In the genomic region with DNA sequence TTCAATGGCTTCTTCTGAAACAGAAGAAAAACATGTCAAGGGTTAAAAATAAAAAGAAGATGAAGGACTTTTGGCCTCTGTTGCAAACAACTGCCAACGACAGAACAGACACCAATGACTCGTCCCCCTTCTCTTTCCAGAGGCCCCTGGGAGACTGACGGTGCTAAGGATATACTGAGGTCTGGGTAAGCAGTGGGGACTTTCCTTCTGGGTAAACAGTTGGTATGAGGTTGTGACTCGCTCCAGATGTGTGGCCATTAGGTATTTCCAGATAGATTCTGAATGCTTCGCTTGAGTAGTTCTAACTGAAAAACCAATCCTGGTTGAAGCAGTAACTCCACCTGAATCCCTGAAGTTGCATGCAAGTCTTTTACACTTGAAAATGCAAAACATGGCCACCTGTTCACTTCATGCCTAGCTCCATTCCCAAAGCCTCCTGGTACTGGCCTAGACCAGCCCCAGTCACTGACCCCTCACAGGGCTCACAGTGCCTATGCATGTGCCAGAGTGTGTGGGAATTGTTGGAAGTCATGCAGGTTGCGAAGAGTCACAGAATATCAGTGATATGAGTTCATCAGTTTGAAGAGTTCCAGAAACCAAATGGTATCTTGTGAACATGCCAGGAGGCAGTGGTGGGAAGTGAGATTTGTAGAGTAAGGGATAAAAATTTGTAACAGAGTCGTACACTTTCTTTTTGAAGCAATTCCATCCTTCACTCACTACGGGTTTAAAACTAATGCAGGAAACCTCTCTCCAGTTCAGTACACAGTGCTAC, we compare ENCODE assay signal across 23 cellular contexts.
DNase-seq lines count a peak whose midpoint lies in the region; ATAC-seq and TF ChIP-seq lines count a peak whose summit lies in the region.
"Had no signal": no experiment of that assay in that cellular context is flagged by ENCODE, and none has a peak within 500 bp of the region (broad histone marks: within the 10 kb centered on the region; RNA-seq: fewer than 3 reads in every experiment).

No MANE protein-coding gene starts in this region.

- no peaks in the 10 kb centered on the region for H3K9me3 Mint-ChIP-seq in activated CD8-positive, alpha-beta T cell treated with anti-CD3 and anti-CD28 coated beads for 36 hours
- H3K9me3 Mint-ChIP-seq in activated CD8-positive, alpha-beta T cell treated with anti-CD3 and anti-CD28 coated beads, Interleukin-2, amount 10 ng/mL, durations not matched to agents 7 days and 5 days (ENCODE audit: insufficient read depth) = no peaks in the 10 kb centered on the region
- H3K9me3 Mint-ChIP-seq: activated CD4-positive, alpha-beta T cell treated with anti-CD3 and anti-CD28 coated beads, Interleukin-2, amount 10 ng/mL, durations not matched to agents 7 days and 5 days; CD14-positive monocyte; endodermal cell; natural killer cell treated with Interleukin-12 subunit alpha and Interleukin-12 subunit beta and Interleukin-15 and Interleukin-18, amount 100 ng/mL, for 72 hours had no signal

- CTCF ChIA-PET in activated CD8-positive, alpha-beta T cell treated with anti-CD3 and anti-CD28 coated beads for 36 hours (lab: Charles Lee) = interaction anchor here (1.2 kb wide), 1 partner anchor 12 kb away, joined by 3 read pairs; no protein-coding TSS in a partner anchor
- CTCF ChIA-PET in activated CD8-positive, alpha-beta T cell treated with anti-CD3 and anti-CD28 coated beads, Interleukin-2, amount 10 ng/mL, durations not matched to agents 7 days and 5 days (lab: Charles Lee) = no interaction called here

- POLR2A ChIA-PET in activated CD8-positive, alpha-beta T cell treated with anti-CD3 and anti-CD28 coated beads for 36 hours (lab: Charles Lee) = no interaction called here
- POLR2A ChIA-PET in activated CD8-positive, alpha-beta T cell treated with anti-CD3 and anti-CD28 coated beads, Interleukin-2, amount 10 ng/mL, durations not matched to agents 7 days and 5 days (lab: Charles Lee) = no interaction called here

- intact Hi-C loops in activated CD8-positive, alpha-beta T cell treated with anti-CD3 and anti-CD28 coated beads for 36 hours (cut with micrococcal nuclease) = loop anchor here (10.0 kb wide), 1 partner anchor 165 kb away; no protein-coding TSS in a partner anchor

- TF ChIP-seq CTCF in activated CD8-positive, alpha-beta T cell treated with anti-CD3 and anti-CD28 coated beads for 36 hours (IDR thresholded peaks at IDR 0.05) = no peak

- H3K36me3 Mint-ChIP-seq in activated CD8-positive, alpha-beta T cell treated with anti-CD3 and anti-CD28 coated beads for 36 hours (ENCODE audit: low read depth) = no peaks in the 10 kb centered on the region
- H3K36me3 Mint-ChIP-seq in activated CD8-positive, alpha-beta T cell treated with anti-CD3 and anti-CD28 coated beads, Interleukin-2, amount 10 ng/mL, durations not matched to agents 7 days and 5 days (ENCODE audit: low read depth) = no peaks in the 10 kb centered on the region
- H3K36me3 Mint-ChIP-seq: natural killer cell treated with Interleukin-12 subunit alpha and Interleukin-12 subunit beta and Interleukin-15 and Interleukin-18, amount 100 ng/mL, for 72 hours had no signal

- peak; percentile 13 for DNase-seq in activated CD8-positive, alpha-beta T cell treated with anti-CD3 and anti-CD28 coated beads for 36 hours
- DNase-seq in activated CD8-positive, alpha-beta T cell treated with anti-CD3 and anti-CD28 coated beads, Interleukin-2, amount 10 ng/mL, durations not matched to agents 7 days and 5 days = no peak
- peak; percentile 44 for DNase-seq in RPMI7951 (ENCODE audit: low read depth)
- DNase-seq in iris pigment epithelial cell (ENCODE audit: low read depth) = peak; percentile 31
- DNase-seq in stimulated activated naive CD8-positive, alpha-beta T cell treated with anti-CD3 and anti-CD28 coated beads, Interleukin-15, Interleukin-2, amounts not matched to agents 100 U/mL and 50 U/mL, for 24 hours = no peak
- DNase-seq in SHP77 (lab: John Stamatoyannopoulos, UW) = no peak
- no peak for DNase-seq in ecto neural progenitor cell (ENCODE audit: low spot score)
- DNase-seq: activated CD4-positive, alpha-beta T cell treated with anti-CD3 and anti-CD28 coated beads, Interleukin-2, amount 10 ng/mL, durations not matched to agents 7 days and 5 days; activated naive CD4-positive, alpha-beta T cell treated with Interleukin-2 at 50 U/mL for 16 hours; DMS153; endodermal cell; left cardiac atrium; mesendoderm; NCI-H524; psoas muscle; stimulated activated CD4-positive, alpha-beta T cell treated with anti-CD3 and anti-CD28 coated beads, Interleukin-4, amount 100 ng/mL, for 4 hours; substantia nigra; uterus had no signal

- no peak overlapping the region for H3K4me3 Mint-ChIP-seq in activated CD8-positive, alpha-beta T cell treated with anti-CD3 and anti-CD28 coated beads for 36 hours
- no peak overlapping the region for H3K4me3 Mint-ChIP-seq in activated CD8-positive, alpha-beta T cell treated with anti-CD3 and anti-CD28 coated beads, Interleukin-2, amount 10 ng/mL, durations not matched to agents 7 days and 5 days
- H3K4me3 Mint-ChIP-seq: activated CD4-positive, alpha-beta T cell treated with anti-CD3 and anti-CD28 coated beads, Interleukin-2, amount 10 ng/mL, durations not matched to agents 7 days and 5 days; CD14-positive monocyte; endodermal cell; natural killer cell treated with Interleukin-12 subunit alpha and Interleukin-12 subunit beta and Interleukin-15 and Interleukin-18, amount 100 ng/mL, for 72 hours had no signal

- H3K27ac Mint-ChIP-seq in activated CD8-positive, alpha-beta T cell treated with anti-CD3 and anti-CD28 coated beads for 36 hours = no peak overlapping the region
- H3K27ac Mint-ChIP-seq in activated CD8-positive, alpha-beta T cell treated with anti-CD3 and anti-CD28 coated beads, Interleukin-2, amount 10 ng/mL, durations not matched to agents 7 days and 5 days = no peak overlapping the region
- H3K27ac Mint-ChIP-seq: activated CD4-positive, alpha-beta T cell treated with anti-CD3 and anti-CD28 coated beads, Interleukin-2, amount 10 ng/mL, durations not matched to agents 7 days and 5 days; endodermal cell; natural killer cell treated with Interleukin-12 subunit alpha and Interleukin-12 subunit beta and Interleukin-15 and Interleukin-18, amount 100 ng/mL, for 72 hours had no signal

- no peaks in the 10 kb centered on the region for H3K27me3 Mint-ChIP-seq in activated CD8-positive, alpha-beta T cell treated with anti-CD3 and anti-CD28 coated beads for 36 hours
- H3K27me3 Mint-ChIP-seq in activated CD8-positive, alpha-beta T cell treated with anti-CD3 and anti-CD28 coated beads, Interleukin-2, amount 10 ng/mL, durations not matched to agents 7 days and 5 days (ENCODE audit: low read depth) = no peaks in the 10 kb centered on the region
- H3K27me3 Mint-ChIP-seq: activated CD4-positive, alpha-beta T cell treated with anti-CD3 and anti-CD28 coated beads, Interleukin-2, amount 10 ng/mL, durations not matched to agents 7 days and 5 days; natural killer cell treated with Interleukin-12 subunit alpha and Interleukin-12 subunit beta and Interleukin-15 and Interleukin-18, amount 100 ng/mL, for 72 hours had no signal

- peak; percentile 64 for ATAC-seq in activated CD8-positive, alpha-beta T cell treated with anti-CD3 and anti-CD28 coated beads for 36 hours
- ATAC-seq in activated CD8-positive, alpha-beta T cell treated with anti-CD3 and anti-CD28 coated beads, Interleukin-2, amount 10 ng/mL, durations not matched to agents 7 days and 5 days = no peak
- peak; percentile 85 for ATAC-seq in stimulated activated naive CD8-positive, alpha-beta T cell treated with anti-CD3 and anti-CD28 coated beads, Interleukin-15, Interleukin-2, amounts not matched to agents 100 U/mL and 50 U/mL, for 24 hours
- ATAC-seq in HG02981 (IDR thresholded peaks at IDR 0.05; ENCODE audit: unreplicated experiment) = no peak
- ATAC-seq: K562, psoas muscle, Right ventricle myocardium inferior had no signal

- H3K4me1 Mint-ChIP-seq in activated CD8-positive, alpha-beta T cell treated with anti-CD3 and anti-CD28 coated beads for 36 hours (ENCODE audit: low read depth) = peaks cover 4% of the 10 kb centered on the region
- H3K4me1 Mint-ChIP-seq in activated CD8-positive, alpha-beta T cell treated with anti-CD3 and anti-CD28 coated beads, Interleukin-2, amount 10 ng/mL, durations not matched to agents 7 days and 5 days (ENCODE audit: low read depth) = peaks cover 13% of the 10 kb centered on the region
- H3K4me1 Mint-ChIP-seq: activated CD4-positive, alpha-beta T cell treated with anti-CD3 and anti-CD28 coated beads, Interleukin-2, amount 10 ng/mL, durations not matched to agents 7 days and 5 days; endodermal cell had no signal

Comparison
In these comparisons a context has a peak if more than half of its experiments do, and no peak if none do; other contexts are left out.
1. ATAC-seq: peak in activated CD8-positive, alpha-beta T cell treated with anti-CD3 and anti-CD28 coated beads for 36 hours (single experiment) and stimulated activated naive CD8-positive, alpha-beta T cell treated with anti-CD3 and anti-CD28 coated beads, Interleukin-15, Interleukin-2, amounts not matched to agents 100 U/mL and 50 U/mL, for 24 hours (single experiment); none in activated CD8-positive, alpha-beta T cell treated with anti-CD3 and anti-CD28 coated beads, Interleukin-2, amount 10 ng/mL, durations not matched to agents 7 days and 5 days (single experiment) and HG02981 (single experiment).
2. DNase-seq: peak in activated CD8-positive, alpha-beta T cell treated with anti-CD3 and anti-CD28 coated beads for 36 hours (single experiment), RPMI7951 (single experiment) and iris pigment epithelial cell (single experiment); none in activated CD8-positive, alpha-beta T cell treated with anti-CD3 and anti-CD28 coated beads, Interleukin-2, amount 10 ng/mL, durations not matched to agents 7 days and 5 days (single experiment), stimulated activated naive CD8-positive, alpha-beta T cell treated with anti-CD3 and anti-CD28 coated beads, Interleukin-15, Interleukin-2, amounts not matched to agents 100 U/mL and 50 U/mL, for 24 hours (single experiment), SHP77 (0 of 2) and ecto neural progenitor cell (single experiment).